ENCODE assay signal across 23 cellular contexts in genomic region chr18:4319738-4320677, GRCh38.
A peak's percentile ranks its signal among the peaks of the same experiment; 100 is the strongest.
DNase-seq lines count a peak whose midpoint lies in the region; ATAC-seq, FAIRE-seq and TF ChIP-seq lines count a peak whose summit lies in the region.
"Had no signal": no experiment of that assay in that cellular context is flagged by ENCODE, and none has a peak within 500 bp of the region (broad histone marks: within the 10 kb centered on the region; RNA-seq: fewer than 3 reads in every experiment).

No MANE protein-coding gene starts in this region.

- H3K79me2 ChIP-seq in GM12878 (ENCODE audit: control insufficient read depth, insufficient read depth, low read length) = no peaks in the 10 kb centered on the region
- no peaks in the 10 kb centered on the region for H3K79me2 ChIP-seq in Karpas-422 (ENCODE audit: low read length)

- peak; percentile 45 for DNase-seq in GM06990 (ENCODE audit: extremely low read depth, insufficient read length)
- peak; percentile 64 for DNase-seq in GM12878 (ENCODE audit: low read depth, low spot score)
- DNase-seq in NCI-H1105 treated with DMSO at 0.1 percent for 48 hours (lab: John Stamatoyannopoulos, UW) = no peak
- DNase-seq in D341Med (ENCODE audit: low spot score) = no peak
- no peak for DNase-seq in activated T-cell treated with anti-CD3 and anti-CD28 coated beads, Interleukin-2, amount 50 U/mL, for 48 hours
- DNase-seq in Karpas-422 = no peak
- DNase-seq: activated CD4-positive, CD25-positive, alpha-beta regulatory T cell treated with anti-CD3 and anti-CD28 coated beads, Interleukin-2, amount 50 U/mL, for 72 hours; activated effector memory CD4-positive, alpha-beta T cell treated with Interleukin-2 at 50 U/mL for 16 hours; adrenal gland; DMS53; dorsolateral prefrontal cortex; NCI-H1694 treated with DMSO at 0.1 percent for 48 hours; NCI-H2227 treated with DMSO at 0.1 percent for 48 hours; NK-92 treated with Interleukin-12 subunit alpha and Interleukin-12 subunit beta, amount 100 ng/mL, for 24 hours; SK-N-SH; T-helper 9 cell had no signal

- ATAC-seq in GM19468 (IDR thresholded peaks at IDR 0.05; ENCODE audit: extremely low read depth, unreplicated experiment) = peak; percentile 26
- ATAC-seq in HG02763 (IDR thresholded peaks at IDR 0.05; ENCODE audit: unreplicated experiment) = peak; percentile 79
- ATAC-seq in GM12878 = peak; percentile 91

- SMC1A ChIA-PET in GM12878 (lab: Charles Lee; ENCODE audit: uncharacterized antibody, unreplicated experiment) = interaction anchor here (0.6 to 4.4 kb wide), 39 partner anchors 8 to 320 kb away, joined by 3 to 56 read pairs (median 6); no protein-coding TSS in a partner anchor

- H3K27ac ChIP-seq in GM12878 (ENCODE audit: control insufficient read depth, insufficient read depth) = no peak overlapping the region; the same call in 1 of the 2 replicates
- no peak overlapping the region for H3K27ac ChIP-seq in Karpas-422 (ENCODE audit: low read length)
- H3K27ac ChIP-seq: adrenal gland, neural progenitor cell, suprapubic skin had no signal

- peak; percentile 88 to 90; a peak in 3 of 4 replicates for TF ChIP-seq EP300 in GM12878 (IDR thresholded peaks at IDR 0.05; ENCODE audit: borderline replicate concordance in 1 of 2, control insufficient read depth in 1 of 2, low read depth in 2 of 2, low read length in 2 of 2)

- RAD21 ChIA-PET in GM12878 (lab: Charles Lee; ENCODE audit: unreplicated experiment) = interaction anchor here (0.7 to 3.9 kb wide), 41 partner anchors 12 to 703 kb away, joined by 3 to 27 read pairs (median 4); no protein-coding TSS in a partner anchor

- POLR2A ChIA-PET in GM12878 (lab: Charles Lee) = interaction anchor here (0.7 to 2.0 kb wide), 16 partner anchors 9 to 133 kb away, joined by 3 to 9 read pairs (median 4); no protein-coding TSS in a partner anchor

- H3K36me3 ChIP-seq in GM06990 (ENCODE audit: control insufficient read depth, insufficient read depth, low read length) = no peaks in the 10 kb centered on the region
- H3K36me3 ChIP-seq in GM12878 (ENCODE audit: control insufficient read depth in 2 of 2, insufficient read depth in 2 of 2, low read length in 1 of 2) = no peaks in the 10 kb centered on the region
- no peaks in the 10 kb centered on the region for H3K36me3 ChIP-seq in Karpas-422 (ENCODE audit: insufficient read depth, low read length)
- H3K36me3 ChIP-seq: adrenal gland, HAP-1, neural progenitor cell, suprapubic skin had no signal

- H2AFZ ChIP-seq in GM12878 (ENCODE audit: control insufficient read depth, low read depth, low read length) (no peak overlapping the region), Karpas-422 (ENCODE audit: low read length) (no peak overlapping the region)
- H2AFZ ChIP-seq: neural progenitor cell had no signal

- TF ChIP-seq POLR2A in GM12878 (IDR thresholded peaks at IDR 0.05; ENCODE audit: low read depth, low read length) = no peak

- H4K20me1 ChIP-seq in GM12878 (ENCODE audit: control insufficient read depth, insufficient read depth) (no peaks in the 10 kb centered on the region), Karpas-422 (ENCODE audit: insufficient read depth, low read depth, low read length) (no peaks in the 10 kb centered on the region)

- CTCF ChIA-PET in GM12878 (lab: Yijun Ruan, JAX) = interaction anchor here (0.7 to 1.3 kb wide), 10 partner anchors 13 to 130 kb away, joined by 3 to 4 read pairs (median 3); no protein-coding TSS in a partner anchor

- no peak for TF ChIP-seq RAD21 in GM12878 (IDR thresholded peaks at IDR 0.05; ENCODE audit: insufficient read depth, low read depth, low read length)

- H3K4me3 ChIP-seq in GM06990 (replicated peaks; ENCODE audit: low read depth, low read length) (no peak overlapping the region), GM12878 (no peak overlapping the region), Karpas-422 (ENCODE audit: low read length) (no peak overlapping the region)
- H3K4me3 ChIP-seq: adrenal gland, dorsolateral prefrontal cortex, HAP-1, neural progenitor cell, smooth muscle cell, suprapubic skin had no signal

- TF ChIP-seq CTCF in GM06990 (IDR thresholded peaks at IDR 0.05; ENCODE audit: insufficient read depth, low read length, poor library complexity, severe bottlenecking) (no peak), GM12878 (IDR thresholded peaks at IDR 0.05 in 2 of 3, conservative IDR thresholded peaks at IDR 0.05 in 1 of 3; ENCODE audit: control insufficient read depth in 2 of 3, extremely low read depth in 1 of 3, insufficient read depth in 1 of 3, low read depth in 3 of 3, low read length in 3 of 3) (no peak)

- WGBS in GM12878 (ENCODE audit: insufficient coverage, insufficient replicate concordance, low lambda C conversion rate, missing lambda C conversion rate) = 13% methylated on average over 3 of the region's 3 CpGs

- no peaks in the 10 kb centered on the region for H3K9me2 ChIP-seq in Karpas-422 (replicated peaks; ENCODE audit: insufficient read depth, low read length)
- H3K9me2 ChIP-seq: SK-N-SH had no signal

- H3K9ac ChIP-seq in GM12878 (ENCODE audit: control insufficient read depth, insufficient read depth, low read length) (no peak overlapping the region), Karpas-422 (ENCODE audit: low read length) (no peak overlapping the region)
- H3K9ac ChIP-seq: neural progenitor cell, SK-N-SH had no signal

- BruUV-seq in GM12878 (replicated peaks; lab: Mats Ljungman, UMichigan) = TSS peak; percentile 72

- in situ Hi-C loops in GM12878 (cut with MboI) = loop anchor here (5.0 kb wide), 1 partner anchor 48 kb away; no protein-coding TSS in a partner anchor

- FAIRE-seq in GM12878 (lab: Jason Lieb, UNC) = peak; percentile 66
- FAIRE-seq: frontal cortex had no signal

- H3K4me2 ChIP-seq in GM12878 (ENCODE audit: control insufficient read depth, insufficient read depth) (no peak overlapping the region), Karpas-422 (ENCODE audit: low read depth, low read length, poor library complexity, severe bottlenecking) (no peak overlapping the region)
- H3K4me2 ChIP-seq: neural progenitor cell, SK-N-SH, smooth muscle cell had no signal

- H3K27me3 ChIP-seq in GM06990 (replicated peaks; ENCODE audit: control insufficient read depth, insufficient read depth, low read length) (no peaks in the 10 kb centered on the region), GM12878 (replicated peaks in 1 of 2; ENCODE audit: control insufficient read depth in 2 of 2, insufficient read depth in 2 of 2, low read length in 1 of 2) (no peaks in the 10 kb centered on the region), Karpas-422 (ENCODE audit: low read length) (no peaks in the 10 kb centered on the region)
- H3K27me3 ChIP-seq: adrenal gland, dorsolateral prefrontal cortex, neural progenitor cell, suprapubic skin had no signal

- no peaks in the 10 kb centered on the region for H3K4me1 ChIP-seq in GM12878 (ENCODE audit: control insufficient read depth, insufficient read depth, low read length)
- H3K4me1 ChIP-seq in Karpas-422 (ENCODE audit: low read length) = no peaks in the 10 kb centered on the region
- H3K4me1 ChIP-seq: adrenal gland, suprapubic skin had no signal

- intact Hi-C loops in GM12878 (cut with micrococcal nuclease; ENCODE audit: unreplicated experiment) = loop anchor here (1.0 to 10.0 kb wide), 6 partner anchors 35 to 735 kb away; no protein-coding TSS in a partner anchor

- H3K9me3 ChIP-seq in GM12878 (replicated peaks; ENCODE audit: control insufficient read depth, insufficient read depth, low read length) = no peaks in the 10 kb centered on the region
- no peaks in the 10 kb centered on the region for H3K9me3 ChIP-seq in Karpas-422 (ENCODE audit: low read length)
- H3K9me3 ChIP-seq: adrenal gland, HAP-1, SK-N-SH, suprapubic skin had no signal

TF ChIP-seq in GM12878, 131 proteins besides CTCF, POLR2A, EP300 and RAD21 (continues in another document):
- TF ChIP-seq PKNOX1 (IDR thresholded peaks at IDR 0.05) = no peak; the same call in 1 of the 2 replicates
- no peak for TF ChIP-seq CBFB (IDR thresholded peaks at IDR 0.05; ENCODE audit: low read depth)
- peak; percentile 84 for TF ChIP-seq BMI1 (IDR thresholded peaks at IDR 0.05; ENCODE audit: borderline replicate concordance)
- no peak for TF ChIP-seq REST (IDR thresholded peaks at IDR 0.05; ENCODE audit: low read depth, low read length)
- TF ChIP-seq NR2F1 (conservative IDR thresholded peaks at IDR 0.05) = no peak; the same call in 1 of the 2 replicates

Comparison
In these comparisons a context has a peak if more than half of its experiments do, and no peak if none do; other contexts are left out.
1. DNase-seq: peak in GM06990 (single experiment) and GM12878 (single experiment); none in NCI-H1105 treated with DMSO at 0.1 percent for 48 hours (single experiment), D341Med (single experiment), activated T-cell treated with anti-CD3 and anti-CD28 coated beads, Interleukin-2, amount 50 U/mL, for 48 hours (0 of 2) and Karpas-422 (single experiment).
2. ATAC-seq: peak in every context shown above with its lines; median percentile 91 in GM12878; 79 in HG02763; 26 in GM19468.